ENCODE assay signal across 9 cellular contexts in the genomic region with DNA sequence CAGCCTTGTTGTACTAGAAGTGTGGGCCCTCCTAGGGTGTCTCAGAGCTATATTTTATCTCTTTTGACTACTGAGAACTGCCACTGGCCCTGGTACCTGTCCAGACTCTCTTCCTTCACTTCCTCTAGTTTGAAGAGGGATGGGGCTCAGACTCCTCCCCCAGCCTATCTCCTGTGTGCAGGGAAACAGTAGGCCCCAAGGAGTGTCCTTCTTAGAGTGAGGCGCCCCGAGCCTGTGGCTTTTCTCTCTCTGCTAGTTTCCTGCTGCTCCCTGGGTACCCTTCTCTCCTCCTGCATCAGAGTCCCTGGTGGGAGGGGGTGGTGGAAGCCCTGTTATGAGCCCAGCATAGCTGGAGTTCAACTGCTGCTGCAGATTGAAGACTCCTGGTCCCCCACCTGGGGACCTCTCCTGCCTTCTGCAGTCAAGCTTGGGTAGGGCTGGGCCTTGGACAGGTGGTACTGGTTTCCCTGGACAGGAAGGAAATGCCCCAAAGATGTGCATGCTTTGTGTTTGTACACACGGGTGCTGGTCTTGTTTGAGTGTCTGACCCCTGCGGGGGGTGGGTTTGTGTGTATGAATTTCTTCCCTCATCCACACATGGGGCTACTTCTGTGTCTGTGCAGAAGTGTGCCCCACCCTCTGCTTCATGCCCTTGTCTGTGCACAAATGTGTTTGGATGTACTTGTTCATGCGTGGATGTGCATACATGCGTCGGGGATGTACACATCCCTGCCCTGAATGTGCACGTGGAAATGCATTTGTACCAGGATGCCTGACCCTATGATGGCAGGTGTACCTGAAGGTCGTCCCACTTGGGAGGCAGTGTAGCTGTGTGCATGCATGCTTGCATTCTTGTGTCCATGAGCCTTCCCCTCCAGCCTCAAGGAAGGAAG. TPM values are rescaled to one million over a fixed set of nuclear protein-coding genes. Genes with fewer than 3 reads are reported as not detected.
DNase-seq lines count a peak whose midpoint lies in the region; ATAC-seq and TF ChIP-seq lines count a peak whose summit lies in the region.
"Had no signal": no experiment of that assay in that cellular context is flagged by ENCODE, and none has a peak within 500 bp of the region (broad histone marks: within the 10 kb centered on the region; RNA-seq: fewer than 3 reads in every experiment).

No MANE protein-coding gene starts in this region.

- H3K4me1 ChIP-seq in right cardiac atrium (ENCODE audit: control insufficient read depth, insufficient read depth, low read length), result peaks cover 50% of the 10 kb centered on the region
- H3K4me1 ChIP-seq in spleen, result peaks cover 61 to 99% (median 92%) of the 10 kb centered on the region in 6 donors

- no peak for TF ChIP-seq POLR2A in spleen (IDR thresholded peaks at IDR 0.05)

- no peaks in the 10 kb centered on the region for H3K27me3 Mint-ChIP-seq in T-helper 17 cell

- no peak for TF ChIP-seq CTCF in spleen (IDR thresholded peaks at IDR 0.05 in 8 of 11, conservative IDR thresholded peaks at IDR 0.05 in 3 of 11)

- peak overlapping the region; percentile 45 for H3K27ac ChIP-seq in right cardiac atrium (ENCODE audit: low read length)
- H3K27ac ChIP-seq in spleen, result peak overlapping the region in 6 of 8 donors; percentile 38 to 97 (median 94)

- peaks cover 64% of the 10 kb centered on the region for H3K4me1 Mint-ChIP-seq in T-helper 17 cell

- H3K9me3 ChIP-seq in T-helper 17 cell (ENCODE audit: control insufficient read depth, low read length, poor library complexity, severe bottlenecking), result no peaks in the 10 kb centered on the region
- no peaks in the 10 kb centered on the region for H3K9me3 ChIP-seq in right cardiac atrium (ENCODE audit: control insufficient read depth, low read length)
- no peaks in the 10 kb centered on the region for H3K9me3 ChIP-seq in spleen

- H3K36me3 Mint-ChIP-seq in T-helper 17 cell (ENCODE audit: low read depth), result peaks cover 8% of the 10 kb centered on the region

- H3K4me3 Mint-ChIP-seq in T-helper 17 cell, result peak overlapping the region; percentile 28

- H3K36me3 ChIP-seq in spleen, result no peaks in the 10 kb centered on the region

- no peak overlapping the region for H3K4me3 ChIP-seq in right cardiac atrium (ENCODE audit: low read length)
- H3K4me3 ChIP-seq in spleen, result peak overlapping the region in 1 of 8 donors; percentile 85

- WGBS in right cardiac atrium, result 43% methylated on average over 9 of the region's 9 CpGs
- WGBS in spleen, 5 donors, result 45 to 57% (median 52%) methylated on average over 7 to 9 of the region's 9 CpGs

- DNase-seq in DMS53 (lab: John Stamatoyannopoulos, UW), result peak; percentile 58
- DNase-seq in DMS53 treated with DMSO at 0.1 percent for 48 hours (lab: John Stamatoyannopoulos, UW; ENCODE audit: unreplicated experiment), result no peak
- DNase-seq in T-helper 17 cell, result no peak
- peak in 1 of 3 donors; percentile 29 for DNase-seq in right cardiac atrium
- no peak for DNase-seq in spleen
- DNase-seq in GF-D8 (lab: John Stamatoyannopoulos, UW), result no peak
- DNase-seq in anterior cingulate cortex (lab: John Stamatoyannopoulos, UW), result no peak

- peak overlapping the region; percentile 86 for H3K27ac Mint-ChIP-seq in T-helper 17 cell

- intact Hi-C loops in right cardiac atrium (cut with DNase I) (no loop called here), spleen (cut with DNase I; ENCODE audit: low total_unique reads) (no loop called here)

- ATAC-seq in T-helper 17 cell, result no peak
- ATAC-seq in right cardiac atrium, result no peak
- ATAC-seq in GM18867 (IDR thresholded peaks at IDR 0.05; ENCODE audit: unreplicated experiment), result no peak

- H3K27me3 ChIP-seq in right cardiac atrium (ENCODE audit: control insufficient read depth, insufficient read depth) (no peaks in the 10 kb centered on the region), spleen (replicated peaks in 1 of 7) (no peaks in the 10 kb centered on the region)

RNA-seq across cellular contexts. Expression of gene RARA, which starts 6.9 kb away (rescaled TPM):
- 100 to 1,000 TPM in 1 of 2 donors, 10 to 100 TPM in 1; 97.0 to 106 TPM for total RNA-seq in T-helper 17 cell
- total RNA-seq in right cardiac atrium, result 10 to 100 TPM; 26.2 to 39.0 (median 29.1) TPM
- 28.3 TPM for polyA plus RNA-seq in right cardiac atrium
- total RNA-seq in spleen, result 10 to 100 TPM; 56.6 to 95.1 (median 71.2) TPM
- 10 to 100 TPM; 13.3 to 28.3 (median 14.8) TPM for polyA plus RNA-seq in spleen

RNA-seq across cellular contexts. Expression of gene CDC6, which starts 28.2 kb away (rescaled TPM):
- total RNA-seq in T-helper 17 cell (1 to 10 TPM; 1.2 to 2.7 TPM), right cardiac atrium (1 to 10 TPM; 1.0 to 1.8 (median 1.3) TPM), spleen (10 to 100 TPM in 2 of 7 donors, 1 to 10 TPM in 5; 4.2 to 11.6 (median 5.7) TPM)
- polyA plus RNA-seq in right cardiac atrium (0.36 TPM), spleen (1 to 10 TPM; 1.2 to 4.8 (median 4.1) TPM)

RNA-seq across cellular contexts. Expression of gene GJD3, which starts 48.6 kb away (rescaled TPM):
- total RNA-seq in T-helper 17 cell, result not detected
- 1 to 10 TPM in 1 of 4 donors, under 1 TPM in 3; 0.74 to 1.4 (median 0.86) TPM for total RNA-seq in right cardiac atrium
- 0.27 TPM for polyA plus RNA-seq in right cardiac atrium
- total RNA-seq in spleen, result 10 to 100 TPM in 4 of 7 donors, 1 to 10 TPM in 3; 7.3 to 15.0 (median 10.4) TPM
- polyA plus RNA-seq in spleen, result 1 to 10 TPM in 1 of 3 donors, under 1 TPM in 2; 0.20 to 1.1 (median 0.33) TPM
- total RNA-seq: SK-MEL-5 had no signal
